In genomic region chr17:77375917-77376651, GRCh38 we compare ENCODE assay signal across 8 cellular contexts.
DNase-seq lines count a peak whose midpoint lies in the region; ATAC-seq and TF ChIP-seq lines count a peak whose summit lies in the region.

No MANE protein-coding gene starts in this region.

- peak overlapping the region; percentile 89 for H3K27ac ChIP-seq in BLaER1

- POLR2A ChIA-PET in T-cell (lab: Charles Lee): interaction anchor here in 1 of 2 donors (0.6 kb wide), 1 partner anchor 209 kb away, joined by 4 read pairs; no protein-coding TSS in a partner anchor

- peak; percentile 57 to 78 (median 68) for DNase-seq in T-cell
- DNase-seq in astrocyte of the spinal cord (ENCODE audit: low read depth, low spot score): peak; percentile 62
- peak; percentile 66 to 81 for DNase-seq in stimulated activated naive CD8-positive, alpha-beta T cell treated with anti-CD3 and anti-CD28 coated beads, Interleukin-15, amount 100 ng/mL, for 72 hours
- DNase-seq in NCI-H1105 (lab: John Stamatoyannopoulos, UW): no peak
- no peak for DNase-seq in NCI-H187 (lab: John Stamatoyannopoulos, UW)

- peaks cover 66% of the 10 kb centered on the region for H4K20me1 ChIP-seq in BLaER1

- H3K36me3 Mint-ChIP-seq in T-cell: peaks cover 3% of the 10 kb centered on the region

- H3K4me2 ChIP-seq in BLaER1: peak overlapping the region; percentile 96

- TF ChIP-seq CTCF in astrocyte of the spinal cord (IDR thresholded peaks at IDR 0.05; ENCODE audit: low read depth, low read length): no peak

- H3K4me3 ChIP-seq in BLaER1 (peak overlapping the region; percentile 98), astrocyte of the spinal cord (ENCODE audit: low read depth, low read length) (peak overlapping the region; percentile 82), mononuclear cell (ENCODE audit: low read length) (peak overlapping the region; percentile 83)

- peak overlapping the region; percentile 97 to 99 for H3K27ac Mint-ChIP-seq in T-cell
- H3K27ac Mint-ChIP-seq in stimulated activated naive CD8-positive, alpha-beta T cell treated with anti-CD3 and anti-CD28 coated beads, Interleukin-15, amount 100 ng/mL, for 72 hours: peak overlapping the region; percentile 89 to 96

- no peaks in the 10 kb centered on the region for H3K9me3 Mint-ChIP-seq in T-cell
- H3K9me3 Mint-ChIP-seq in stimulated activated naive CD8-positive, alpha-beta T cell treated with anti-CD3 and anti-CD28 coated beads, Interleukin-15, amount 100 ng/mL, for 72 hours: no peaks in the 10 kb centered on the region

- no peaks in the 10 kb centered on the region for H3K27me3 Mint-ChIP-seq in T-cell
- H3K27me3 Mint-ChIP-seq in stimulated activated naive CD8-positive, alpha-beta T cell treated with anti-CD3 and anti-CD28 coated beads, Interleukin-15, amount 100 ng/mL, for 72 hours: peaks cover 2% of the 10 kb centered on the region

- H3K9ac ChIP-seq in BLaER1: peak overlapping the region; percentile 95

- H3K9me3 ChIP-seq in BLaER1 (no peaks in the 10 kb centered on the region), mononuclear cell (ENCODE audit: low read depth, low read length) (no peaks in the 10 kb centered on the region)

- peaks cover 81 to 85% (median 81%) of the 10 kb centered on the region in 3 donors for H3K4me1 Mint-ChIP-seq in T-cell
- peaks cover 87% of the 10 kb centered on the region for H3K4me1 Mint-ChIP-seq in stimulated activated naive CD8-positive, alpha-beta T cell treated with anti-CD3 and anti-CD28 coated beads, Interleukin-15, amount 100 ng/mL, for 72 hours

- peak overlapping the region; percentile 92 to 100 (median 99) for H3K4me3 Mint-ChIP-seq in T-cell
- peak overlapping the region; percentile 85 to 92 for H3K4me3 Mint-ChIP-seq in stimulated activated naive CD8-positive, alpha-beta T cell treated with anti-CD3 and anti-CD28 coated beads, Interleukin-15, amount 100 ng/mL, for 72 hours

- ATAC-seq in T-cell (replicated peaks in 1 of 4) (peak; percentile 59 to 67 (median 64)), GM18511 (IDR thresholded peaks at IDR 0.05; ENCODE audit: unreplicated experiment) (no peak)
- ATAC-seq in stimulated activated naive CD8-positive, alpha-beta T cell treated with anti-CD3 and anti-CD28 coated beads, Interleukin-15, amount 100 ng/mL, for 72 hours: peak; percentile 78

- H3K4me1 ChIP-seq in BLaER1 (peaks cover 78% of the 10 kb centered on the region), mononuclear cell (ENCODE audit: insufficient read depth, low read length) (peaks cover 79% of the 10 kb centered on the region)

- CTCF ChIA-PET in T-cell (lab: Charles Lee): interaction anchor here (0.6 to 1.2 kb wide), 5 partner anchors 24 to 88 kb away, joined by 3 to 7 read pairs (median 4); no protein-coding TSS in a partner anchor

- H3K36me3 ChIP-seq in BLaER1: peaks cover 15% of the 10 kb centered on the region; the same call in 1 of the 2 replicates

- in situ Hi-C loops in astrocyte of the spinal cord (cut with HindIII; ENCODE audit: low sequenced_read_pairs): no loop called here

- H3K27me3 ChIP-seq in BLaER1 (no peaks in the 10 kb centered on the region), mononuclear cell (ENCODE audit: insufficient read depth, low read length) (no peaks in the 10 kb centered on the region)

Comparison
In these comparisons a context has a peak if more than half of its experiments do, and no peak if none do; other contexts are left out.
1. DNase-seq: peak in T-cell (34 of 34), astrocyte of the spinal cord (single experiment) and stimulated activated naive CD8-positive, alpha-beta T cell treated with anti-CD3 and anti-CD28 coated beads, Interleukin-15, amount 100 ng/mL, for 72 hours (2 of 2); none in NCI-H1105 (single experiment) and NCI-H187 (0 of 2).
2. Peak in every context shown above with its lines, with median percentiles within 50 percentile points of each other: H3K4me3 ChIP-seq.